In the genomic region with DNA sequence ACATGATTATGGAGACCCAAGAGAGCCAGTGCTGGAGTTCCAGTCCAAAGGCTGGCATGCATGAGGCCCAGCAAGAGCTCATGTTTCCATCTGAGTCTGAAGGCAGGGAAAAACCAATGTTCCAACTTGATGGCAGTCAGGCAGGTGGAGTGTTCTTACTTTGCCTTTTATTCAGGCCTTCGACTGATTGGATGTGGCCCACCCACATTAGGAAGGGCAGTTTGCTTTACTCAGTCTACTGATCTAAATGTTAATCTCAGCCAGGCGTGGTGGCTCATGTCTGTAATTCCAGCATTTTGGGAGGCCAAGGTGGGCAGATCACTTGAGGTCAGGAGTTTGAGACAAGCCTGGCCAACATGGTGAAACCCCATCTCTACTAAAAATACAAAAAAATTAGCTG, we compare ENCODE assay signal across 1 cellular context. TPM values are rescaled to one million over a fixed set of nuclear protein-coding genes. Genes with fewer than 3 reads are reported as not detected.
"Had no signal": no experiment of that assay in that cellular context is flagged by ENCODE, and none has a peak within 500 bp of the region (broad histone marks: within the 10 kb centered on the region; RNA-seq: fewer than 3 reads in every experiment).

No MANE protein-coding gene starts in this region.

RNA-seq across cellular contexts. Expression of a gene that starts 56.3 kb away (rescaled TPM):
- total RNA-seq: GM12878 had no signal
- polyA plus RNA-seq: GM12878 had no signal
